ENCODE assay signal across 8 cellular contexts in the genomic region with DNA sequence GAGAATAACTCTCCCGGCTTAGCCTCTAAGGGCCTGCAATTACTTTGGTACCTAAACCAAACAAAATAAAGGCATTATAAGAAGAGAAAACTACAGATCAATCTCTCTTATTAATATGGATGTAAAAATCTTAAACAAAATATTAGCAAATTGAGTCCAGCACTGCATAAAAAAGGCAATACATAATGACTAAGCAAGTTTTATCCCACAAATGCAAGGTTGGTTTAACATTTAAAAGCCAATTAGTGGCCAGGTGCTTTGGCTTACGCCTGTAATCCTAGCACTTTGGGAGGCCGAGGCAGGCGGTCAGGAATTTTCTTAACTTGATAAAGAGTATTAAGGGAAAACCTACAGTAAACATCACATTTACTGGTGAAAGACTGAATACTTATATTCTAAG.
"Had no signal": no experiment of that assay in that cellular context is flagged by ENCODE, and none has a peak within 500 bp of the region (broad histone marks: within the 10 kb centered on the region; RNA-seq: fewer than 3 reads in every experiment).

No MANE protein-coding gene starts in this region.

- ATAC-seq: GM12878 had no signal

- H3K4me3 ChIP-seq: GM12878 had no signal

- DNase-seq: GDM1, GF-D8 had no signal

- FAIRE-seq: G401.6, GM12878, GM12891, GM12892, GM18507, GM19239 had no signal
